In the genomic region with DNA sequence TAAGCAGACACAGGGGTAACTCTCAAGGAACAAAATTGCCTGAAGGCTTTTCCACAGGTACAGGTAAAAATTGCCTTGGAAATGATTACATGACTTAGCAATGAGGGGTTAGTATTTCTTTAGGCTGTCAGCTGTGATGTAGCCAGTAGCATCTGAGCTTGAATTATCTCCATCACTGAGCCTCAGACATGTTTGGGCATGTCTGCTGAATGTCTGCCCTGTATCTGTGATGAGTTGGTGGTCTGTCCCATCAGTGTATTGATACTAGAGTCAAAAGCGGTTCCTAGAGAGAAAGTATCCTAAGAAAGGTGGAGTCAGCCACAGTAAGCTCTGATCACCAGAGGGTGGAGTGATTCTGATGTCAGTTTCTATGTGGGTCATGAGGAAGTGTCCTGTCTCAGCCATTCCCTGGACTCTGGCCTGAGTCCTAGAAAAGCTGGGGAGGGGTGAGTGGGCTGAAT, we compare ENCODE assay signal across 1 cellular context.
TF ChIP-seq lines count a peak whose summit lies in the region.

No MANE protein-coding gene starts in this region.

TF ChIP-seq in GM23338, 12 proteins besides CTCF, POLR2A, EP300 and RAD21 (continued from another document):
- no peak for TF ChIP-seq ZNF462 (CRISPR knock-in tag; IDR thresholded peaks at IDR 0.05)
- TF ChIP-seq, protein P1, sequence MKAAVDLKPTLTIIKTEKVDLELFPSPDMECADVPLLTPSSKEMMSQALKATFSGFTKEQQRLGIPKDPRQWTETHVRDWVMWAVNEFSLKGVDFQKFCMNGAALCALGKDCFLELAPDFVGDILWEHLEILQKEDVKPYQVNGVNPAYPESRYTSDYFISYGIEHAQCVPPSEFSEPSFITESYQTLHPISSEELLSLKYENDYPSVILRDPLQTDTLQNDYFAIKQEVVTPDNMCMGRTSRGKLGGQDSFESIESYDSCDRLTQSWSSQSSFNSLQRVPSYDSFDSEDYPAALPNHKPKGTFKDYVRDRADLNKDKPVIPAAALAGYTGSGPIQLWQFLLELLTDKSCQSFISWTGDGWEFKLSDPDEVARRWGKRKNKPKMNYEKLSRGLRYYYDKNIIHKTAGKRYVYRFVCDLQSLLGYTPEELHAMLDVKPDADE (IDR thresholded peaks at IDR 0.05), result no peak
- TF ChIP-seq ZNF114 (CRISPR knock-in tag; IDR thresholded peaks at IDR 0.05), result no peak
- TF ChIP-seq, protein P2, sequence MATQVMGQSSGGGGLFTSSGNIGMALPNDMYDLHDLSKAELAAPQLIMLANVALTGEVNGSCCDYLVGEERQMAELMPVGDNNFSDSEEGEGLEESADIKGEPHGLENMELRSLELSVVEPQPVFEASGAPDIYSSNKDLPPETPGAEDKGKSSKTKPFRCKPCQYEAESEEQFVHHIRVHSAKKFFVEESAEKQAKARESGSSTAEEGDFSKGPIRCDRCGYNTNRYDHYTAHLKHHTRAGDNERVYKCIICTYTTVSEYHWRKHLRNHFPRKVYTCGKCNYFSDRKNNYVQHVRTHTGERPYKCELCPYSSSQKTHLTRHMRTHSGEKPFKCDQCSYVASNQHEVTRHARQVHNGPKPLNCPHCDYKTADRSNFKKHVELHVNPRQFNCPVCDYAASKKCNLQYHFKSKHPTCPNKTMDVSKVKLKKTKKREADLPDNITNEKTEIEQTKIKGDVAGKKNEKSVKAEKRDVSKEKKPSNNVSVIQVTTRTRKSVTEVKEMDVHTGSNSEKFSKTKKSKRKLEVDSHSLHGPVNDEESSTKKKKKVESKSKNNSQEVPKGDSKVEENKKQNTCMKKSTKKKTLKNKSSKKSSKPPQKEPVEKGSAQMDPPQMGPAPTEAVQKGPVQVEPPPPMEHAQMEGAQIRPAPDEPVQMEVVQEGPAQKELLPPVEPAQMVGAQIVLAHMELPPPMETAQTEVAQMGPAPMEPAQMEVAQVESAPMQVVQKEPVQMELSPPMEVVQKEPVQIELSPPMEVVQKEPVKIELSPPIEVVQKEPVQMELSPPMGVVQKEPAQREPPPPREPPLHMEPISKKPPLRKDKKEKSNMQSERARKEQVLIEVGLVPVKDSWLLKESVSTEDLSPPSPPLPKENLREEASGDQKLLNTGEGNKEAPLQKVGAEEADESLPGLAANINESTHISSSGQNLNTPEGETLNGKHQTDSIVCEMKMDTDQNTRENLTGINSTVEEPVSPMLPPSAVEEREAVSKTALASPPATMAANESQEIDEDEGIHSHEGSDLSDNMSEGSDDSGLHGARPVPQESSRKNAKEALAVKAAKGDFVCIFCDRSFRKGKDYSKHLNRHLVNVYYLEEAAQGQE (IDR thresholded peaks at IDR 0.05; ENCODE audit: unreplicated experiment), result no peak
- TF ChIP-seq ZNF331 (CRISPR knock-in tag; IDR thresholded peaks at IDR 0.05; ENCODE audit: low read depth), result no peak
